8 cellular contexts compared by ENCODE assay signal in genomic region chr20:24991897-24992419, GRCh38. TPM values are rescaled to one million over a fixed set of nuclear protein-coding genes. Genes with fewer than 3 reads are reported as not detected.
DNase-seq lines count a peak whose midpoint lies in the region; ATAC-seq and TF ChIP-seq lines count a peak whose summit lies in the region.

No MANE protein-coding gene starts in this region.

- H3K27me3 Mint-ChIP-seq in activated T-helper 2 cell treated with anti-CD3 and anti-CD28 coated beads, Interferon-gamma antibody, Interleukin-2, Interleukin-4, amounts not matched to agents 10 μg/mL and 5 μg/mL and 100 μg/mL, durations not matched to agents 14 hours and 24 hours and 36 hours (ENCODE audit: low read depth) = peaks cover 12% of the 10 kb centered on the region

- DNase-seq in DMS 273 (lab: John Stamatoyannopoulos, UW; ENCODE audit: unreplicated experiment) = peak; percentile 65
- no peak for DNase-seq in DMS 273 treated with DMSO at 0.1 percent for 48 hours (lab: John Stamatoyannopoulos, UW)
- no peak for DNase-seq in activated T-helper 2 cell treated with anti-CD3 and anti-CD28 coated beads, Interferon-gamma antibody, Interleukin-2, Interleukin-4, amounts not matched to agents 10 μg/mL and 5 μg/mL and 100 μg/mL, durations not matched to agents 14 hours and 24 hours and 36 hours (ENCODE audit: low spot score)
- DNase-seq in left ventricle myocardium superior = peak; percentile 41
- peak; percentile 71 for DNase-seq in sigmoid colon
- no peak for DNase-seq in A172 (ENCODE audit: low spot score)

- peaks cover 10% of the 10 kb centered on the region; the same call in 1 of the 2 replicates for H3K4me1 ChIP-seq in HUES6 (ENCODE audit: control insufficient read depth, insufficient read depth, low read length)
- H3K4me1 ChIP-seq in sigmoid colon = peaks cover 0 to 52% (median 47%) of the 10 kb centered on the region in 4 donors

- H3K27ac ChIP-seq in HUES6 (ENCODE audit: low read depth, low read length) (no peak overlapping the region; the same call in 1 of the 2 replicates), sigmoid colon (peak overlapping the region; percentile 86 to 94 (median 92))

- peak overlapping the region; percentile 86 for H3K9ac ChIP-seq in HUES6 (ENCODE audit: low read length)

- H3K4me3 ChIP-seq in HUES6 (ENCODE audit: low read depth, low read length) = peak overlapping the region; percentile 99
- peak overlapping the region; percentile 65 to 95 (median 72) for H3K4me3 ChIP-seq in sigmoid colon

- no peak for TF ChIP-seq EP300 in sigmoid colon (IDR thresholded peaks at IDR 0.05)

- H3K4me3 Mint-ChIP-seq in activated T-helper 2 cell treated with anti-CD3 and anti-CD28 coated beads, Interferon-gamma antibody, Interleukin-2, Interleukin-4, amounts not matched to agents 10 μg/mL and 5 μg/mL and 100 μg/mL, durations not matched to agents 14 hours and 24 hours and 36 hours (ENCODE audit: low read depth) = peak overlapping the region; percentile 97

- 0% methylated on average over 32 of the region's 32 CpGs for WGBS in sigmoid colon, 2 donors

- H3K9me3 Mint-ChIP-seq in activated T-helper 2 cell treated with anti-CD3 and anti-CD28 coated beads, Interferon-gamma antibody, Interleukin-2, Interleukin-4, amounts not matched to agents 10 μg/mL and 5 μg/mL and 100 μg/mL, durations not matched to agents 14 hours and 24 hours and 36 hours = no peaks in the 10 kb centered on the region

- H3K36me3 Mint-ChIP-seq in activated T-helper 2 cell treated with anti-CD3 and anti-CD28 coated beads, Interferon-gamma antibody, Interleukin-2, Interleukin-4, amounts not matched to agents 10 μg/mL and 5 μg/mL and 100 μg/mL, durations not matched to agents 14 hours and 24 hours and 36 hours (ENCODE audit: low read depth) = peaks cover 36% of the 10 kb centered on the region

- H3K4me1 Mint-ChIP-seq in activated T-helper 2 cell treated with anti-CD3 and anti-CD28 coated beads, Interferon-gamma antibody, Interleukin-2, Interleukin-4, amounts not matched to agents 10 μg/mL and 5 μg/mL and 100 μg/mL, durations not matched to agents 14 hours and 24 hours and 36 hours (ENCODE audit: low read depth) = peaks cover 60% of the 10 kb centered on the region

- TF ChIP-seq POLR2A in sigmoid colon (IDR thresholded peaks at IDR 0.05) = no peak

- H3K27ac Mint-ChIP-seq in activated T-helper 2 cell treated with anti-CD3 and anti-CD28 coated beads, Interferon-gamma antibody, Interleukin-2, Interleukin-4, amounts not matched to agents 10 μg/mL and 5 μg/mL and 100 μg/mL, durations not matched to agents 14 hours and 24 hours and 36 hours = peak overlapping the region; percentile 85

- H3K36me3 ChIP-seq in HUES6 (ENCODE audit: control insufficient read depth, insufficient read depth, low read length) = no peaks in the 10 kb centered on the region; the same call in 1 of the 2 replicates
- H3K36me3 ChIP-seq in sigmoid colon = no peaks in the 10 kb centered on the region

- peak; percentile 26 for ATAC-seq in GM21526 (IDR thresholded peaks at IDR 0.05; ENCODE audit: low FRiP score, unreplicated experiment)
- peak; percentile 7 for ATAC-seq in left ventricle myocardium superior

- H3K9me3 ChIP-seq in HUES6 (ENCODE audit: control insufficient read depth, insufficient read depth, low read depth, low read length) = no peaks in the 10 kb centered on the region
- H3K9me3 ChIP-seq in sigmoid colon = no peaks in the 10 kb centered on the region

- H3K27me3 ChIP-seq in HUES6 (ENCODE audit: control insufficient read depth, insufficient read depth, low read length) = peaks cover 3% of the 10 kb centered on the region
- H3K27me3 ChIP-seq in sigmoid colon = no peaks in the 10 kb centered on the region

- intact Hi-C loops in activated T-helper 2 cell treated with anti-CD3 and anti-CD28 coated beads, Interferon-gamma antibody, Interleukin-2, Interleukin-4, amounts not matched to agents 10 μg/mL and 5 μg/mL and 100 μg/mL, durations not matched to agents 14 hours and 24 hours and 36 hours (cut with micrococcal nuclease) = loop anchor here (1.0 to 10.0 kb wide), 8 partner anchors 43 to 630 kb away; partner anchors contain the start of genes ABHD12, ACSS1, CST7 and ENTPD6
- intact Hi-C loops in left ventricle myocardium superior (cut with micrococcal nuclease) = loop anchor here (10.0 kb wide), 1 partner anchor 203 kb away; the partner anchor contains the start of gene ENTPD6
- intact Hi-C loops in sigmoid colon (cut with DNase I) = loop anchor here (1.0 to 5.0 kb wide), 3 partner anchors 187 to 407 kb away; partner anchors contain the start of gene ENTPD6

- no peak for TF ChIP-seq CTCF in sigmoid colon (IDR thresholded peaks at IDR 0.05)

RNA-seq across cellular contexts. Expression of gene APMAP, which starts 0.6 kb away (rescaled TPM):
- 48.5 and 48.8 TPM in 2 replicates for total RNA-seq in activated T-helper 2 cell treated with anti-CD3 and anti-CD28 coated beads, Interferon-gamma antibody, Interleukin-2, Interleukin-4, amounts not matched to agents 10 μg/mL and 5 μg/mL and 100 μg/mL, durations not matched to agents 14 hours and 24 hours and 36 hours
- total RNA-seq in left ventricle myocardium superior (25.9 TPM), sigmoid colon (10 to 100 TPM; 22.7 to 35.3 (median 28.9) TPM)
- 10 to 100 TPM in 2 of 3 donors, 1 to 10 TPM in 1; 9.6 to 55.8 (median 25.2) TPM for polyA plus RNA-seq in sigmoid colon
- total RNA-seq in A172 (2014; rRNA removed; shearing (Covaris generic)) = 169 and 171 TPM in 2 replicates

RNA-seq across cellular contexts. Expression of gene CST7, which starts 42.9 kb away (rescaled TPM):
- total RNA-seq in activated T-helper 2 cell treated with anti-CD3 and anti-CD28 coated beads, Interferon-gamma antibody, Interleukin-2, Interleukin-4, amounts not matched to agents 10 μg/mL and 5 μg/mL and 100 μg/mL, durations not matched to agents 14 hours and 24 hours and 36 hours = 115 and 121 TPM in 2 replicates
- 0.92 TPM for total RNA-seq in left ventricle myocardium superior
- total RNA-seq in sigmoid colon = 1 to 10 TPM in 1 of 4 donors, under 1 TPM in 2, not detected in 1; 0.66 to 3.5 (median 0.71) TPM
- 10 to 100 TPM in 1 of 3 donors, 1 to 10 TPM in 2; 3.9 to 10.4 (median 4.2) TPM for polyA plus RNA-seq in sigmoid colon
- total RNA-seq in A172 (2014; rRNA removed; shearing (Covaris generic)) = not detected in 2 replicates

Comparison
In these comparisons a context has a peak if more than half of its experiments do, and no peak if none do; other contexts are left out.
1. DNase-seq: peak in DMS 273 (single experiment), left ventricle myocardium superior (single experiment) and sigmoid colon (single experiment); none in DMS 273 treated with DMSO at 0.1 percent for 48 hours (single experiment), activated T-helper 2 cell treated with anti-CD3 and anti-CD28 coated beads, Interferon-gamma antibody, Interleukin-2, Interleukin-4, amounts not matched to agents 10 μg/mL and 5 μg/mL and 100 μg/mL, durations not matched to agents 14 hours and 24 hours and 36 hours (single experiment) and A172 (single experiment).
2. RNA of gene CST7, which starts 42.9 kb away (total RNA-seq): 115 to 121 TPM in activated T-helper 2 cell treated with anti-CD3 and anti-CD28 coated beads, Interferon-gamma antibody, Interleukin-2, Interleukin-4, amounts not matched to agents 10 μg/mL and 5 μg/mL and 100 μg/mL, durations not matched to agents 14 hours and 24 hours and 36 hours; 0.92 TPM in left ventricle myocardium superior (single experiment), 0.66 to 3.5 TPM in sigmoid colon and not detected in A172; every median in the first group is over 10 times any median in the second.